ENCODE assay signal across 11 cellular contexts in the genomic region with DNA sequence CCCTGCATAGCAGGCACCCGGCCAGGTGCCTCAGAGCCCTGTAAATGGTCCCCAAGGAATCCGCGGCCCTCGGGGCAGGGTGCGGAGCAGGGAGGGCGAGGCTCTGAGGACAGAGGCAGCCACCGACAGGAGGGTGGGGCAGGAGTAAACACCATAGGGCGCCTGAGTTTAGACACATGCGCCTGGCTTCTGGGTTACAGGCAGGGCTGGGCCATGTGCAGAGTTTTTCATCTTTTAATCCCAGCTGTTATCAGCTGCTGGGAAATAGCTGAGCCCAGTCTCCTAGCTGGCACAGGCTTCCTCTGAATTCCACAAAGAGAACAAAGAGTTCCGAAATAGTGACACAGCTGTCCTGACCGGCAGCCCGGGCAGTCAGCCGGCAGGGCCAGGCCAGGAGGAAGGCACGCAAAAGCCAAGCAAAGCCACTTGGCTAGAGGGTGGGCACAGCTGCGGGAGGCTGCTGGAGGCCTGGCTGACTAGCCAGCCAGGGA.
DNase-seq lines count a peak whose midpoint lies in the region; ATAC-seq and TF ChIP-seq lines count a peak whose summit lies in the region.
"Had no signal": no experiment of that assay in that cellular context is flagged by ENCODE, and none has a peak within 500 bp of the region (broad histone marks: within the 10 kb centered on the region; RNA-seq: fewer than 3 reads in every experiment).

No MANE protein-coding gene starts in this region.

- no peaks in the 10 kb centered on the region for H3K4me1 ChIP-seq in GM23248 (ENCODE audit: insufficient read depth)
- peaks cover 0 to 27% of the 10 kb centered on the region in 2 donors for H3K4me1 ChIP-seq in right atrium auricular region
- peaks cover 19 to 26% of the 10 kb centered on the region in 2 donors for H3K4me1 ChIP-seq in gastrocnemius medialis
- H3K4me1 ChIP-seq: parathyroid adenoma had no signal

- no peaks in the 10 kb centered on the region for H3K79me2 ChIP-seq in GM23248 (ENCODE audit: insufficient read depth)
- H3K79me2 ChIP-seq: parathyroid adenoma had no signal

- H3K36me3 Mint-ChIP-seq in HFFc6 (ENCODE audit: low read depth): no peaks in the 10 kb centered on the region
- H3K36me3 Mint-ChIP-seq: activated naive CD4-positive, alpha-beta T cell treated with anti-CD3 and anti-CD28 coated beads, Interleukin-2, amount 50 U/mL, for 72 hours had no signal

- H3K9me3 ChIP-seq in GM23248 (ENCODE audit: low read depth) (no peaks in the 10 kb centered on the region), right atrium auricular region (no peaks in the 10 kb centered on the region), gastrocnemius medialis (no peaks in the 10 kb centered on the region)

- intact Hi-C loops in gastrocnemius medialis (cut with DNase I; ENCODE audit: low total_unique reads): loop anchor here (1.0 to 5.0 kb wide), 5 partner anchors 65 to 260 kb away; no protein-coding TSS in a partner anchor

- peak; percentile 3 to 26 for TF ChIP-seq POLR2A in gastrocnemius medialis (IDR thresholded peaks at IDR 0.05)

- no peak overlapping the region for H2AFZ ChIP-seq in GM23248
- H2AFZ ChIP-seq: parathyroid adenoma had no signal

- H3K9me2 ChIP-seq in GM23248 (ENCODE audit: insufficient read depth): no peaks in the 10 kb centered on the region

- no peak overlapping the region for H3K27ac ChIP-seq in GM23248
- peak overlapping the region; percentile 82 to 91 for H3K27ac ChIP-seq in right atrium auricular region
- peak overlapping the region; percentile 84 to 91 (median 86) for H3K27ac ChIP-seq in gastrocnemius medialis
- H3K27ac ChIP-seq: KMS-11, parathyroid adenoma had no signal

- peaks cover 2% of the 10 kb centered on the region; the same call in 1 of the 2 replicates for H3K27me3 Mint-ChIP-seq in HFFc6 (ENCODE audit: insufficient read depth)

- no peaks in the 10 kb centered on the region for H3K4me1 Mint-ChIP-seq in HFFc6 (ENCODE audit: low read depth)

- H3K4me3 ChIP-seq in GM23248 (no peak overlapping the region), right atrium auricular region (no peak overlapping the region), gastrocnemius medialis (no peak overlapping the region)

- H3K9me3 Mint-ChIP-seq in HFFc6: peaks cover 47% of the 10 kb centered on the region
- H3K9me3 Mint-ChIP-seq: activated naive CD4-positive, alpha-beta T cell treated with anti-CD3 and anti-CD28 coated beads, Interleukin-2, amount 50 U/mL, for 72 hours had no signal

- no peak overlapping the region for H3K4me2 ChIP-seq in GM23248 (ENCODE audit: unreplicated experiment)
- H3K4me2 ChIP-seq: KMS-11 had no signal

- no peak overlapping the region for H3K9ac ChIP-seq in GM23248
- H3K9ac ChIP-seq: KMS-11, parathyroid adenoma had no signal

- H3K27ac Mint-ChIP-seq in HFFc6: no peak overlapping the region

- no peaks in the 10 kb centered on the region for H3F3A ChIP-seq in GM23248 (ENCODE audit: insufficient read depth)

- ATAC-seq in gastrocnemius medialis: peak; percentile 92 to 93
- no peak for ATAC-seq in HG03045 (IDR thresholded peaks at IDR 0.05; ENCODE audit: unreplicated experiment)

- no peak overlapping the region for H3K4me3 Mint-ChIP-seq in HFFc6

- H3K36me3 ChIP-seq in GM23248 (ENCODE audit: low read depth) (no peaks in the 10 kb centered on the region), right atrium auricular region (no peaks in the 10 kb centered on the region), gastrocnemius medialis (no peaks in the 10 kb centered on the region)

- H4K20me1 ChIP-seq in GM23248 (ENCODE audit: insufficient read depth): no peaks in the 10 kb centered on the region

- TF ChIP-seq CTCF in right atrium auricular region (IDR thresholded peaks at IDR 0.05) (no peak), gastrocnemius medialis (IDR thresholded peaks at IDR 0.05 in 4 of 5, conservative IDR thresholded peaks at IDR 0.05 in 1 of 5) (no peak), HFFc6 (IDR thresholded peaks at IDR 0.05) (no peak)

- in situ Hi-C loops in GM23248 (cut with MboI): no loop called here
- in situ Hi-C loops in gastrocnemius medialis (cut with MboI; ENCODE audit: low sequenced_read_pairs in 4 of 4): no loop called here

- 1 to 3% methylated on average over 15 of the region's 15 CpGs for WGBS in GM23248 (ENCODE audit: low coverage in 1 of 2, low lambda C conversion rate in 2 of 2, missing lambda C conversion rate in 2 of 2), 2 experiments

- DNase-seq in GM23248: peak; percentile 32
- peak in 56 of 58 donors; percentile 17 to 96 (median 78) for DNase-seq in anterior cingulate cortex (lab: John Stamatoyannopoulos, UW)
- peak; percentile 65 for DNase-seq in right atrium auricular region (ENCODE audit: low spot score)
- DNase-seq in gastrocnemius medialis: peak; percentile 90 to 92
- DNase-seq in SIG-M5 treated with dmso at 0.1 percent for 504 hours (lab: John Stamatoyannopoulos, UW; ENCODE audit: unreplicated experiment): no peak
- DNase-seq in NCI-H2227 treated with DMSO at 0.1 percent for 48 hours (lab: John Stamatoyannopoulos, UW): no peak
- no peak for DNase-seq in HFFc6

- H3K27me3 ChIP-seq in GM23248 (replicated peaks; ENCODE audit: insufficient read depth) (peaks cover 15% of the 10 kb centered on the region), right atrium auricular region (no peaks in the 10 kb centered on the region), gastrocnemius medialis (no peaks in the 10 kb centered on the region)

Comparison
In these comparisons a context has a peak if more than half of its experiments do, and no peak if none do; other contexts are left out.
1. DNase-seq: peak in GM23248 (single experiment), anterior cingulate cortex (56 of 58), right atrium auricular region (single experiment) and gastrocnemius medialis (2 of 2); none in SIG-M5 treated with dmso at 0.1 percent for 504 hours (single experiment), NCI-H2227 treated with DMSO at 0.1 percent for 48 hours (single experiment) and HFFc6 (single experiment).